Comparison of ENCODE assay signal across 21 cellular contexts in the genomic region with DNA sequence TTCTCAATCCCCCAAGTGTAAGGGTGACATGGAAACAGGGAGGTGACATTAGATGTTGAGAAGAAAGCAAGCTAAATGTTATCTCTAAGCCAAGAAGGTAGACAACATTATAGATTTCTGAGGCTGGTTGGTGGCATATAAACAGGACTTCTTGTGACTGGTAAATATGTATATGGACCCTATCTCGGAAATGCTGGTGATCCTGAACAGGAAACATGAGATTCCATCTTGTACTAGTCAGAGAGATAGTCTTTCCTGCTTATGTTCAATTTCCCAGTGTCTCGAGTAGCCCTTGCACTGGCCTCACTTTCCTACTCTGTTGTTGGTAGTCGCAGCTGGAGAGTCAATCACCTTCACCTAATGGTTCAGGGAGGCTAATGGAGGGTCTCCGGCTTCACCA. TPM values are rescaled to one million over a fixed set of nuclear protein-coding genes. Genes with fewer than 3 reads are reported as not detected.
DNase-seq lines count a peak whose midpoint lies in the region; TF ChIP-seq lines count a peak whose summit lies in the region.
"Had no signal": no experiment of that assay in that cellular context is flagged by ENCODE, and none has a peak within 500 bp of the region (broad histone marks: within the 10 kb centered on the region; RNA-seq: fewer than 3 reads in every experiment).

No MANE protein-coding gene starts in this region.

- H3K4me1 ChIP-seq in osteoblast (ENCODE audit: insufficient read depth, low read length): peaks cover 4% of the 10 kb centered on the region
- H3K4me1 ChIP-seq: Caco-2 had no signal

- no peaks in the 10 kb centered on the region for H3K27me3 ChIP-seq in osteoblast (ENCODE audit: insufficient read depth, low read length)
- H3K27me3 ChIP-seq: BLaER1 had no signal

- H3K9me3 ChIP-seq in osteoblast (ENCODE audit: low read depth, low read length): no peaks in the 10 kb centered on the region
- H3K9me3 ChIP-seq: BLaER1, Caco-2 had no signal

- no peaks in the 10 kb centered on the region for H3K36me3 ChIP-seq in osteoblast (ENCODE audit: insufficient read depth, low read length)
- H3K36me3 ChIP-seq: BLaER1 had no signal

- no peak overlapping the region for H3K27ac ChIP-seq in osteoblast (ENCODE audit: low read depth, low read length)
- H3K27ac ChIP-seq: 22Rv1, BLaER1, C4-2B, GM23248 had no signal

- CTCF ChIA-PET in HEK293T (lab: Yijun Ruan, JAX): no interaction called here

- POLR2A ChIA-PET in HEK293T (lab: Yijun Ruan, JAX): no interaction called here

- DNase-seq in ELR (ENCODE audit: low read depth) (peak; percentile 31), dermis blood vessel endothelial cell (peak; percentile 58), fibroblast of pulmonary artery (ENCODE audit: low read depth) (peak; percentile 42), osteoblast (ENCODE audit: insufficient read length, low spot score, missing footprints) (no peak), hippocampal formation (lab: John Stamatoyannopoulos, UW) (no peak), HEK293T (ENCODE audit: extremely low spot score) (no peak)
- DNase-seq in activated CD8-positive, alpha-beta memory T cell treated with anti-CD3 and anti-CD28 coated beads, Interleukin-2, amount 50 U/mL, for 4 hours: no peak
- DNase-seq: Caco-2; CD4-positive, CD25-positive, alpha-beta regulatory T cell; CD8-positive, alpha-beta T cell; DMS153; EL; GF-D8; GM23248; H7; HCEC 1CT had no signal

- peak overlapping the region; percentile 28 for H2AFZ ChIP-seq in osteoblast (ENCODE audit: low read length)
- H2AFZ ChIP-seq: GM23248 had no signal

- H3K4me3 ChIP-seq in fibroblast of pulmonary artery (replicated peaks; ENCODE audit: low read depth, low read length) (no peak overlapping the region), osteoblast (ENCODE audit: insufficient read depth, low read length) (no peak overlapping the region)
- H3K4me3 ChIP-seq: BLaER1, GM23248 had no signal

- H4K20me1 ChIP-seq in osteoblast (ENCODE audit: insufficient read depth, low read length): no peaks in the 10 kb centered on the region
- H4K20me1 ChIP-seq: BLaER1 had no signal

- TF ChIP-seq CTCF in fibroblast of pulmonary artery (IDR thresholded peaks at IDR 0.05; ENCODE audit: low read length, missing control alignments) (no peak), osteoblast (IDR thresholded peaks at IDR 0.05; ENCODE audit: extremely low read depth, low read depth, low read length) (no peak)

- H3K4me2 ChIP-seq in osteoblast (ENCODE audit: insufficient read depth, low read length): no peak overlapping the region
- H3K4me2 ChIP-seq: BLaER1 had no signal

- H3K79me2 ChIP-seq in osteoblast (ENCODE audit: insufficient read depth, low read length): no peaks in the 10 kb centered on the region

TF ChIP-seq in HEK293T, 16 proteins besides CTCF, POLR2A, EP300 and RAD21:
- no peak for TF ChIP-seq LEF1 (IDR thresholded peaks at IDR 0.05; ENCODE audit: borderline replicate concordance)
- TF ChIP-seq, protein P1, sequence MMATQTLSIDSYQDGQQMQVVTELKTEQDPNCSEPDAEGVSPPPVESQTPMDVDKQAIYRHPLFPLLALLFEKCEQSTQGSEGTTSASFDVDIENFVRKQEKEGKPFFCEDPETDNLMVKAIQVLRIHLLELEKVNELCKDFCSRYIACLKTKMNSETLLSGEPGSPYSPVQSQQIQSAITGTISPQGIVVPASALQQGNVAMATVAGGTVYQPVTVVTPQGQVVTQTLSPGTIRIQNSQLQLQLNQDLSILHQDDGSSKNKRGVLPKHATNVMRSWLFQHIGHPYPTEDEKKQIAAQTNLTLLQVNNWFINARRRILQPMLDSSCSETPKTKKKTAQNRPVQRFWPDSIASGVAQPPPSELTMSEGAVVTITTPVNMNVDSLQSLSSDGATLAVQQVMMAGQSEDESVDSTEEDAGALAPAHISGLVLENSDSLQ (IDR thresholded peaks at IDR 0.05): no peak

RNA-seq across cellular contexts. Expression of a gene that starts 26.8 kb away (rescaled TPM):
- total RNA-seq in dermis blood vessel endothelial cell: not detected in 2 replicates
- not detected in 2 replicates for total RNA-seq in osteoblast
- total RNA-seq: B cell; Caco-2; CD4-positive, CD25-positive, alpha-beta regulatory T cell; CD8-positive, alpha-beta T cell; G401; GM23248; H7 had no signal

RNA-seq across cellular contexts. Expression of a gene that starts 42.4 kb away (rescaled TPM):
- total RNA-seq in dermis blood vessel endothelial cell: 5.4 and 14.1 TPM in 2 replicates
- total RNA-seq in osteoblast: 14.7 and 15.2 TPM in 2 replicates

Comparison
In these comparisons a context has a peak if more than half of its experiments do, and no peak if none do; other contexts are left out.
1. DNase-seq: peak in ELR (single experiment), dermis blood vessel endothelial cell (single experiment) and fibroblast of pulmonary artery (single experiment); none in osteoblast (single experiment), hippocampal formation (0 of 2), activated CD8-positive, alpha-beta memory T cell treated with anti-CD3 and anti-CD28 coated beads, Interleukin-2, amount 50 U/mL, for 4 hours (single experiment) and HEK293T (single experiment).